Comparison of ENCODE assay signal across 8 cellular contexts in the genomic region with DNA sequence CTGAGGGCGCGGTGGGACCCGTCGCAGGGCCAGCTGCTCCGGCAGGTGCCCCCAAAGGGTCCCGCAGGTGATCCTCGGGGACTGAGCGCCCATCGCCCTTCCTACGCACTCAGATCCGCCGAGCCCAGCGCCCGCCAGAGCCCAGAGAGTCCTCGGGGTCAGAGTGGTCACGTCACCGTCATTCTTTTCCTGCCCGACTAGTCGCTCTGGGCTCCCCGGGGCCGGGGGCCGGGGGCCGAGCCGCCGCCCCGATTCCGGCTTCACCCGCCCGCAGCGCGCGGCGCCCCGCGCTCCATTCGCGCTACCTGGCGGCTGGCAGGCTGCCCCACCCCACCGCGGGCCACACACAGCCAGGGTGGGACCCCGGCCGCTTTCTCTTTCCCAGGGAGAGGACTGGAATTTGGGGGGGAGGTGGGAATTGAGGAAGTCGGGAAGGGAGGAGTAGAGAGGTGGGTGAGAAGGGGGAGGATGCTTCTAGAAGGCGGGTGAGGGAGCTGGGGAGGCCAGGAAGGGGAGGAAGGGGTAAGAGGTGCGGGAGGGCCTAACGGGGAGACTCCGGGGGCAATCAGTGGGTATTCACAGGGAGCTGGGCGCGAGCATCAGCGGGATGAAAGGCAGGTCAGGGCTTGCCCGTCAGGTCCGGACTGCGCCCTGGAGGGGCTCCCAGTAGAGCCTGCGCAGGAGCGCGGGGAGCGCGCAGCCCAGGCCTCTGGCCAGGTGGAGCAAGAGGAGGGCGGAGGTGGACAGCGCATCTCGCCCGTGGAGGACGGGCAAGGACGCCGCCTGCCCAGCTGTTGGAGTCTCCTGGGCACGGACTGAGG. TPM values are rescaled to one million over a fixed set of nuclear protein-coding genes. Genes with fewer than 3 reads are reported as not detected.
DNase-seq lines count a peak whose midpoint lies in the region; ATAC-seq, FAIRE-seq and TF ChIP-seq lines count a peak whose summit lies in the region.

No MANE protein-coding gene starts in this region.

- H3K27ac ChIP-seq in CD4-positive, alpha-beta memory T cell (ENCODE audit: low read depth, low read length) = no peak overlapping the region
- H3K27ac ChIP-seq in brain microvascular endothelial cell (no peak overlapping the region), kidney (ENCODE audit: low read depth in 2 of 2, low read length in 2 of 2) (no peak overlapping the region)

- H3K9me3 Mint-ChIP-seq in CD4-positive, alpha-beta memory T cell = no peaks in the 10 kb centered on the region

- H3K9me3 ChIP-seq in CD4-positive, alpha-beta memory T cell (ENCODE audit: control insufficient read depth in 1 of 2, low read length in 2 of 2) = no peaks in the 10 kb centered on the region
- no peaks in the 10 kb centered on the region for H3K9me3 ChIP-seq in kidney (ENCODE audit: control insufficient read depth in 1 of 2, low read length in 2 of 2)

- in situ Hi-C loops in brain microvascular endothelial cell (cut with HindIII; ENCODE audit: low pct_ligation_motif_present, low sequenced_read_pairs) = loop anchor here (25.0 kb wide), 1 partner anchor 163 kb away; the partner anchor contains the start of genes CLCN2 and POLR2H

- H3K9ac ChIP-seq in kidney (ENCODE audit: low read length in 2 of 2) = peak overlapping the region in 1 of 2 donors; percentile 51

- peaks cover 15% of the 10 kb centered on the region for H3K4me1 ChIP-seq in CD4-positive, alpha-beta memory T cell (ENCODE audit: insufficient read depth, low read length)
- peaks cover 0 to 7% of the 10 kb centered on the region in 2 donors for H3K4me1 ChIP-seq in kidney (ENCODE audit: control insufficient read depth in 1 of 2, insufficient read depth in 1 of 2, low read depth in 1 of 2, low read length in 2 of 2)

- peak; percentile 45 for ATAC-seq in stimulated activated naive CD8-positive, alpha-beta T cell treated with anti-CD3 and anti-CD28 coated beads, Interleukin-15, Interleukin-2, amounts not matched to agents 100 U/mL and 50 U/mL, for 24 hours
- ATAC-seq in HG03108 (IDR thresholded peaks at IDR 0.05; ENCODE audit: unreplicated experiment) = no peak
- ATAC-seq in HG03097 (IDR thresholded peaks at IDR 0.05; ENCODE audit: low FRiP score, unreplicated experiment) = no peak

- H3K36me3 Mint-ChIP-seq in CD4-positive, alpha-beta memory T cell = no peaks in the 10 kb centered on the region

- peak overlapping the region; percentile 17 to 73 for H3K4me3 ChIP-seq in CD4-positive, alpha-beta memory T cell (ENCODE audit: low read length in 2 of 2)
- peak overlapping the region; percentile 35 for H3K4me3 ChIP-seq in brain microvascular endothelial cell (ENCODE audit: low read depth, low read length)
- peak overlapping the region; percentile 19 to 55 for H3K4me3 ChIP-seq in kidney (ENCODE audit: low read length in 2 of 2)

- CTCF ChIA-PET in CD4-positive, alpha-beta memory T cell (lab: Charles Lee; ENCODE audit: partially characterized antibody) = interaction anchor here (0.8 to 3.2 kb wide), 6 partner anchors 12 to 283 kb away, joined by 3 to 32 read pairs (median 4); partner anchors contain the start of gene EPHB3

- peak overlapping the region; percentile 83 to 96 (median 92) for H3K4me3 Mint-ChIP-seq in CD4-positive, alpha-beta memory T cell

- peak in 2 of 5 donors; percentile 12 to 15 for DNase-seq in CD4-positive, alpha-beta memory T cell
- DNase-seq in NCI-H146 (lab: John Stamatoyannopoulos, UW) (peak; percentile 71), brain microvascular endothelial cell (no peak), kidney (peak; percentile 71), foreskin melanocyte (no peak)
- peak; percentile 12 for DNase-seq in stimulated activated naive CD8-positive, alpha-beta T cell treated with anti-CD3 and anti-CD28 coated beads, Interleukin-15, Interleukin-2, amounts not matched to agents 100 U/mL and 50 U/mL, for 24 hours

- H3K27me3 ChIP-seq in CD4-positive, alpha-beta memory T cell (ENCODE audit: insufficient read depth, low read length) = peaks cover 16% of the 10 kb centered on the region
- H3K27me3 ChIP-seq in brain microvascular endothelial cell (replicated peaks) = peaks cover 16% of the 10 kb centered on the region

- peaks cover 7 to 17% (median 9%) of the 10 kb centered on the region in 4 donors for H3K4me1 Mint-ChIP-seq in CD4-positive, alpha-beta memory T cell

- POLR2A ChIA-PET in CD4-positive, alpha-beta memory T cell (lab: Charles Lee; ENCODE audit: partially characterized antibody) = interaction anchor here (0.9 to 1.8 kb wide), 4 partner anchors 12 to 287 kb away, joined by 3 to 11 read pairs (median 4); partner anchors contain the start of gene POLR2H

- peaks cover 15 to 24% of the 10 kb centered on the region in 2 donors for H3K27me3 Mint-ChIP-seq in CD4-positive, alpha-beta memory T cell

- no peak for TF ChIP-seq CTCF in brain microvascular endothelial cell (IDR thresholded peaks at IDR 0.05; ENCODE audit: low read depth, low read length, missing control alignments)
- TF ChIP-seq CTCF in kidney (IDR thresholded peaks at IDR 0.05; ENCODE audit: borderline replicate concordance, extremely low read depth, insufficient read depth) = no peak

- FAIRE-seq in kidney (lab: Jason Lieb, UNC) = no peak

- H3K36me3 ChIP-seq in CD4-positive, alpha-beta memory T cell (ENCODE audit: insufficient read depth, low read length) = no peaks in the 10 kb centered on the region
- no peaks in the 10 kb centered on the region for H3K36me3 ChIP-seq in brain microvascular endothelial cell (replicated peaks)
- no peaks in the 10 kb centered on the region for H3K36me3 ChIP-seq in kidney (ENCODE audit: control insufficient read depth in 1 of 2, insufficient read depth in 2 of 2, low read length in 2 of 2)

- intact Hi-C loops in CD4-positive, alpha-beta memory T cell (cut with micrococcal nuclease) = loop anchor here (1.0 kb wide), 1 partner anchor 19 kb away; no protein-coding TSS in a partner anchor
- intact Hi-C loops in kidney (cut with DNase I) = no loop called here

- peak overlapping the region in 6 of 7 donors; percentile 2 to 88 (median 82) for H3K27ac Mint-ChIP-seq in CD4-positive, alpha-beta memory T cell

RNA-seq across cellular contexts. Expression of gene EPHB3, which starts 36.0 kb away (rescaled TPM):
- total RNA-seq in CD4-positive, alpha-beta memory T cell = under 1 TPM; 0.29 to 0.67 TPM
- polyA plus RNA-seq in CD4-positive, alpha-beta memory T cell = under 1 TPM; 0.04 to 0.79 TPM
- total RNA-seq in kidney = 1.4 TPM
- 3.8 TPM for polyA plus RNA-seq in kidney (ENCODE audit: insufficient read depth, low read depth, low replicate concordance)

Comparison
In these comparisons a context has a peak if more than half of its experiments do, and no peak if none do; other contexts are left out.
1. DNase-seq: peak in NCI-H146 (single experiment), kidney (single experiment) and stimulated activated naive CD8-positive, alpha-beta T cell treated with anti-CD3 and anti-CD28 coated beads, Interleukin-15, Interleukin-2, amounts not matched to agents 100 U/mL and 50 U/mL, for 24 hours (single experiment); none in brain microvascular endothelial cell (single experiment) and foreskin melanocyte (single experiment).
2. Peak in every context shown above with its lines, with median percentiles within 50 percentile points of each other: H3K4me3 ChIP-seq.